ENCODE assay signal across 8 cellular contexts in genomic region chr4:69881173-69881773, GRCh38. TPM values are rescaled to one million over a fixed set of nuclear protein-coding genes. Genes with fewer than 3 reads are reported as not detected.
A peak's percentile ranks its signal among the peaks of the same experiment; 100 is the strongest.
DNase-seq lines count a peak whose midpoint lies in the region; ATAC-seq, FAIRE-seq and TF ChIP-seq lines count a peak whose summit lies in the region.

No MANE protein-coding gene starts in this region.

- H3K27me3 ChIP-seq in K562 (ENCODE audit: control insufficient read depth in 2 of 2, insufficient read depth in 2 of 2, low read length in 2 of 2), result no peaks in the 10 kb centered on the region
- no peaks in the 10 kb centered on the region for H3K27me3 ChIP-seq in stomach

- in situ Hi-C loops in K562 (cut with MboI), result no loop called here

- H3K4me1 ChIP-seq in K562 (replicated peaks in 1 of 2; ENCODE audit: control insufficient read depth in 2 of 2, insufficient read depth in 2 of 2, low read length in 2 of 2) (no peaks in the 10 kb centered on the region), stomach (peaks cover 0 to 4% (median 0%) of the 10 kb centered on the region in 4 donors)

- no peak overlapping the region for H3K9ac ChIP-seq in K562 (ENCODE audit: insufficient read depth in 1 of 2, low read depth in 2 of 2, low read length in 2 of 2)

- no peaks in the 10 kb centered on the region for H3K36me3 Mint-ChIP-seq in Calu3 (ENCODE audit: insufficient read depth, unreplicated experiment)

- no peak for TF ChIP-seq POLR2A in K562 (conservative IDR thresholded peaks at IDR 0.05)
- no peak for TF ChIP-seq POLR2A in stomach (IDR thresholded peaks at IDR 0.05)

- no peaks in the 10 kb centered on the region; the same call in 1 of the 2 replicates for H3K9me3 ChIP-seq in K562 (replicated peaks; ENCODE audit: control insufficient read depth, insufficient read depth, low read depth, low read length)
- peaks cover 0 to 10% (median 4%) of the 10 kb centered on the region in 4 donors for H3K9me3 ChIP-seq in stomach

- H3K36me3 ChIP-seq in K562 (ENCODE audit: control insufficient read depth, insufficient read depth, low read length), result no peaks in the 10 kb centered on the region
- H3K36me3 ChIP-seq in stomach, result no peaks in the 10 kb centered on the region

- no peak overlapping the region for H3K27ac ChIP-seq in K562 (ENCODE audit: extremely low read depth, low read depth, low read length)
- no peak overlapping the region for H3K27ac ChIP-seq in stomach

- CTCF ChIA-PET in Calu3 (lab: Charles Lee) (interaction anchor here (1.0 to 1.4 kb wide), 3 partner anchors 51 to 129 kb away, joined by 3 to 6 read pairs (median 3); no protein-coding TSS in a partner anchor), K562 (lab: Yijun Ruan, JAX; ENCODE audit: low intra/inter-chr PET ratio) (no interaction called here)

- H3K79me2 ChIP-seq in K562 (ENCODE audit: control insufficient read depth, insufficient read depth, low read length), result no peaks in the 10 kb centered on the region

- H3K4me3 Mint-ChIP-seq in Calu3 (ENCODE audit: low read depth, unreplicated experiment), result no peak overlapping the region

- DNase-seq in Calu3 (peak; percentile 6), NCI-H82 treated with DMSO at 0.1 percent for 48 hours (lab: John Stamatoyannopoulos, UW; ENCODE audit: unreplicated experiment) (peak; percentile 25), K562 (ENCODE audit: extremely low read depth in 1 of 4, low spot score in 3 of 4) (peak; percentile 5 to 15 (median 10)), kidney glomerular epithelial cell (lab: John Stamatoyannopoulos, UW) (peak; percentile 56), stomach (peak; percentile 35), activated T-cell treated with anti-CD3 and anti-CD28 coated beads for 4 hours (no peak)

- H3K27me3 Mint-ChIP-seq in Calu3 (ENCODE audit: unreplicated experiment), result no peaks in the 10 kb centered on the region

- ATAC-seq in GM18867 (IDR thresholded peaks at IDR 0.05; ENCODE audit: unreplicated experiment), result peak; percentile 90
- peak; percentile 81 for ATAC-seq in HG03108 (IDR thresholded peaks at IDR 0.05; ENCODE audit: unreplicated experiment)
- ATAC-seq in K562, result no peak

- no peak for FAIRE-seq in K562 (lab: Jason Lieb, UNC)

- peaks cover 22% of the 10 kb centered on the region for H3K4me1 Mint-ChIP-seq in Calu3 (ENCODE audit: low read depth, unreplicated experiment)

- no peak overlapping the region for H3K4me3 ChIP-seq in K562
- H3K4me3 ChIP-seq in stomach, result no peak overlapping the region

- TF ChIP-seq RAD21 in K562 (CRISPR knock-in tag; conservative IDR thresholded peaks at IDR 0.05 in 1 of 2, IDR thresholded peaks at IDR 0.05 in 1 of 2), result peak; percentile 78 to 92

- no peak overlapping the region for H2AFZ ChIP-seq in K562 (ENCODE audit: low read depth, low read length)

- H3K9me1 ChIP-seq in K562 (ENCODE audit: control insufficient read depth, insufficient read depth, low read length), result no peaks in the 10 kb centered on the region

- no peak for TF ChIP-seq EP300 in K562 (IDR thresholded peaks at IDR 0.05; ENCODE audit: low read length)
- no peak for TF ChIP-seq EP300 in stomach (IDR thresholded peaks at IDR 0.05)

- BruUV-seq in Calu3 (replicated peaks; lab: Mats Ljungman, UMichigan) (no TSS peak), K562 (replicated peaks; lab: Mats Ljungman, UMichigan) (no TSS peak)

- H3K9me3 Mint-ChIP-seq in Calu3 (ENCODE audit: low read depth, unreplicated experiment), result peaks cover 4% of the 10 kb centered on the region

- intact Hi-C loops in Calu3 (cut with micrococcal nuclease; ENCODE audit: unreplicated experiment), result loop anchor here (1.0 kb wide), 2 partner anchors 51 to 192 kb away; no protein-coding TSS in a partner anchor
- intact Hi-C loops in K562 (cut with micrococcal nuclease), result loop anchor here (5.0 kb wide), 1 partner anchor 1384 kb away; no protein-coding TSS in a partner anchor
- intact Hi-C loops in stomach (cut with DNase I; ENCODE audit: low total_unique reads), result loop anchor here (10.0 kb wide), 1 partner anchor 186 kb away; no protein-coding TSS in a partner anchor

- H3K27ac Mint-ChIP-seq in Calu3 (ENCODE audit: unreplicated experiment), result no peak overlapping the region

- POLR2A ChIA-PET in K562 (lab: Yijun Ruan, JAX), result no interaction called here

- H3K4me2 ChIP-seq in K562 (ENCODE audit: insufficient read depth, low read length), result no peak overlapping the region

- TF ChIP-seq CTCF in Calu3 (IDR thresholded peaks at IDR 0.05; ENCODE audit: unreplicated experiment) (peak; percentile 61), K562 (IDR thresholded peaks at IDR 0.05 in 2 of 3, conservative IDR thresholded peaks at IDR 0.05 in 1 of 3; ENCODE audit: insufficient read depth in 2 of 3, low read depth in 1 of 3, low read length in 3 of 3) (peak; percentile 18 to 49 (median 30); a peak in 3 of 6 replicates), stomach (IDR thresholded peaks at IDR 0.05) (peak in 5 of 7 experiments; percentile 46 to 78 (median 70))

- H4K20me1 ChIP-seq in K562 (replicated peaks; ENCODE audit: control insufficient read depth, insufficient read depth, low read length), result no peaks in the 10 kb centered on the region

TF ChIP-seq in K562, 482 proteins besides CTCF, POLR2A, EP300 and RAD21 (continues in another document):
- TF ChIP-seq SMC3 (conservative IDR thresholded peaks at IDR 0.05; ENCODE audit: insufficient read depth, low read depth, low read length), result 0 out of 2 replicates have a peak, but pooled peaks have one; percentile 20
- TF ChIP-seq NFATC3 (IDR thresholded peaks at IDR 0.05), result no peak
- peak; percentile 28; the same call in 1 of the 2 replicates for TF ChIP-seq STAG1 (CRISPR knock-in tag; IDR thresholded peaks at IDR 0.05; ENCODE audit: borderline replicate concordance)
- TF ChIP-seq DEAF1 (CRISPR knock-in tag; IDR thresholded peaks at IDR 0.05), result peak; percentile 75

RNA-seq across cellular contexts. Expression of gene SULT1E1, which starts 21.3 kb away (rescaled TPM):
- total RNA-seq in Calu3 (2022), result 1.9 and 2.4 TPM in 2 replicates
- total RNA-seq in K562 (2011; cell fraction: chromatin; rRNA removed; ENCODE audit: low replicate concordance), result not detected in 2 replicates
- not detected in 2 replicates for total RNA-seq in K562 (2011; cell fraction: nucleolus; rRNA removed)
- not detected in 2 replicates for total RNA-seq in K562 (2011; cell fraction: nucleoplasm; rRNA removed)
- total RNA-seq in K562 (2014; rRNA removed), result not detected in 2 replicates
- total RNA-seq in K562 (2014; rRNA removed; fragmentation: Illumina TruSeq; extraction: Trizol), result not detected in 2 replicates
- not detected in 2 replicates for total RNA-seq in K562 (2015; rRNA removed; fragmentation: Illumina TruSeq; extraction: Trizol)
- total RNA-seq in K562 (2021), result not detected in 2 replicates
- polyA plus RNA-seq in K562 (2011; rRNA removed), result not detected in 2 replicates
- polyA plus RNA-seq in K562 (2011; cell fraction: cytosol; rRNA removed), result not detected in 2 replicates
- polyA plus RNA-seq in K562 (2011; cell fraction: nucleus; rRNA removed), result not detected in 2 replicates
- not detected in 2 replicates for polyA plus RNA-seq in K562 (2012)
- not detected in 2 replicates for polyA plus RNA-seq in K562 (2014; fragmentation: Illumina TruSeq; extraction: Trizol)
- not detected for polyA plus RNA-seq in K562 (2014; fragmentation: Nextera tagmentation; extraction: Ambion mirVana)
- polyA plus RNA-seq in K562 (2014; rRNA removed), result not detected in 2 replicates
- polyA minus RNA-seq in K562 (2011; rRNA and poly(A)+ RNA removed), result not detected in 2 replicates
- polyA minus RNA-seq in K562 (2011; cell fraction: cytosol; rRNA and poly(A)+ RNA removed), result not detected in 2 replicates
- polyA minus RNA-seq in K562 (2011; cell fraction: nucleus; rRNA and poly(A)+ RNA removed), result not detected in 2 replicates
- total RNA-seq in stomach, result 10 to 100 TPM in 1 of 5 donors, 1 to 10 TPM in 1, under 1 TPM in 1, not detected in 2; 0.87 to 52.1 (median 3.5) TPM
- 1 to 10 TPM in 1 of 3 donors, under 1 TPM in 2; 0.62 to 3.2 (median 0.68) TPM for polyA plus RNA-seq in stomach

RNA-seq across cellular contexts. Expression of gene CSN1S1, which starts 49.6 kb away (rescaled TPM):
- not detected in 2 replicates for total RNA-seq in Calu3 (2022)
- total RNA-seq in K562 (2011; cell fraction: chromatin; rRNA removed; ENCODE audit: low replicate concordance), result not detected in 2 replicates
- total RNA-seq in K562 (2011; cell fraction: nucleolus; rRNA removed), result not detected in 2 replicates
- not detected in 2 replicates for total RNA-seq in K562 (2011; cell fraction: nucleoplasm; rRNA removed)
- not detected in 2 replicates for total RNA-seq in K562 (2014; rRNA removed)
- total RNA-seq in K562 (2014; rRNA removed; fragmentation: Illumina TruSeq; extraction: Trizol), result not detected in 2 replicates
- not detected in 2 replicates for total RNA-seq in K562 (2015; rRNA removed; fragmentation: Illumina TruSeq; extraction: Trizol)
- not detected in 2 replicates for total RNA-seq in K562 (2021)
- not detected in 2 replicates for polyA plus RNA-seq in K562 (2011; rRNA removed)
- not detected in 2 replicates for polyA plus RNA-seq in K562 (2011; cell fraction: cytosol; rRNA removed)
- not detected in 2 replicates for polyA plus RNA-seq in K562 (2011; cell fraction: nucleus; rRNA removed)
- polyA plus RNA-seq in K562 (2012), result not detected in 2 replicates
- polyA plus RNA-seq in K562 (2014; fragmentation: Illumina TruSeq; extraction: Trizol), result not detected in 2 replicates
- not detected for polyA plus RNA-seq in K562 (2014; fragmentation: Nextera tagmentation; extraction: Ambion mirVana)
- not detected in 2 replicates for polyA plus RNA-seq in K562 (2014; rRNA removed)
- not detected in 2 replicates for polyA minus RNA-seq in K562 (2011; rRNA and poly(A)+ RNA removed)
- not detected in 2 replicates for polyA minus RNA-seq in K562 (2011; cell fraction: cytosol; rRNA and poly(A)+ RNA removed)
- polyA minus RNA-seq in K562 (2011; cell fraction: nucleus; rRNA and poly(A)+ RNA removed), result not detected in 2 replicates
- not detected for total RNA-seq in stomach
- polyA plus RNA-seq in stomach, result under 1 TPM in 1 of 3 donors, not detected in 2; 0.50 TPM
